In genomic region chr10:33310853-33311252, GRCh38 we compare ENCODE assay signal across 26 cellular contexts. TPM values are rescaled to one million over a fixed set of nuclear protein-coding genes. Genes with fewer than 3 reads are reported as not detected.
A peak's percentile ranks its signal among the peaks of the same experiment; 100 is the strongest.
DNase-seq lines count a peak whose midpoint lies in the region; ATAC-seq and TF ChIP-seq lines count a peak whose summit lies in the region.
"Had no signal": no experiment of that assay in that cellular context is flagged by ENCODE, and none has a peak within 500 bp of the region (broad histone marks: within the 10 kb centered on the region; RNA-seq: fewer than 3 reads in every experiment).

No MANE protein-coding gene starts in this region.

- no peaks in the 10 kb centered on the region for H3K9me3 Mint-ChIP-seq in endothelial cell (ENCODE audit: unreplicated experiment)
- H3K9me3 Mint-ChIP-seq: HFFc6 had no signal

- H3K9ac ChIP-seq in trophoblast cell (ENCODE audit: low read length), result no peak overlapping the region
- H3K9ac ChIP-seq: BLaER1, GM23248, KMS-11 had no signal

- no peak overlapping the region for H2BK120ac ChIP-seq in trophoblast cell (ENCODE audit: insufficient read depth, low read length, poor library complexity)

- H3K4me1 Mint-ChIP-seq in endothelial cell (ENCODE audit: unreplicated experiment), result peaks cover 60% of the 10 kb centered on the region
- H3K4me1 Mint-ChIP-seq: CD4-positive, CD25-positive, alpha-beta regulatory T cell; IgD-negative memory B cell had no signal

- intact Hi-C loops in heart right ventricle (cut with DNase I), result loop anchor here in 1 of 10 donors (10.0 kb wide), 1 partner anchor 116 kb away; no protein-coding TSS in a partner anchor
- intact Hi-C loops in Right ventricle myocardium inferior (cut with DNase I), result no loop called here

- no peak overlapping the region for H4K12ac ChIP-seq in trophoblast cell (ENCODE audit: low read depth, low read length)

- H4K8ac ChIP-seq in trophoblast cell (ENCODE audit: low read depth, low read length), result no peak overlapping the region

- no peak overlapping the region for H3K4me2 ChIP-seq in trophoblast cell (ENCODE audit: low read length)
- H3K4me2 ChIP-seq: BLaER1, KMS-11 had no signal

- H3K18ac ChIP-seq in trophoblast cell (ENCODE audit: low read length), result no peak overlapping the region

- no peak for TF ChIP-seq POLR2A in GM18505 (IDR thresholded peaks at IDR 0.05; ENCODE audit: borderline replicate concordance, extremely low read depth, insufficient read depth, insufficient read length)

- H2AFZ ChIP-seq in trophoblast cell (ENCODE audit: insufficient read depth, low read length, poor library complexity), result no peak overlapping the region
- H2AFZ ChIP-seq: GM23248 had no signal

- H3K27ac Mint-ChIP-seq in endothelial cell (ENCODE audit: unreplicated experiment), result peak overlapping the region; percentile 42
- H3K27ac Mint-ChIP-seq: CD4-positive, CD25-positive, alpha-beta regulatory T cell; HFFc6; IgD-negative memory B cell had no signal

- no peaks in the 10 kb centered on the region for H3K27me3 ChIP-seq in heart right ventricle
- no peaks in the 10 kb centered on the region for H3K27me3 ChIP-seq in trophoblast cell (ENCODE audit: insufficient read depth, low read length)
- H3K27me3 ChIP-seq: BLaER1, Peyer's patch had no signal

- H3K4ac ChIP-seq in trophoblast cell (ENCODE audit: low read depth, low read length), result peak overlapping the region; percentile 37

- peak in 4 of 8 donors; percentile 21 to 67 (median 48) for ATAC-seq in heart right ventricle
- no peak for ATAC-seq in Right ventricle myocardium inferior
- no peak for ATAC-seq in GM18505 (IDR thresholded peaks at IDR 0.05; ENCODE audit: unreplicated experiment)
- ATAC-seq in HG03571 (IDR thresholded peaks at IDR 0.05; ENCODE audit: unreplicated experiment), result no peak
- ATAC-seq: SK-N-SH treated with all-trans-retinoic acid at 6 μM for 48 hours had no signal

- H3K27ac ChIP-seq in heart right ventricle (peak overlapping the region in 8 of 10 donors; percentile 21 to 99 (median 52)), trophoblast cell (ENCODE audit: low read depth, low read length) (no peak overlapping the region)
- H3K27ac ChIP-seq: BLaER1, GM23248, HL-60, KMS-11, Peyer's patch had no signal

- H2BK12ac ChIP-seq in trophoblast cell (ENCODE audit: low read length), result no peak overlapping the region

- TF ChIP-seq CTCF in heart right ventricle (IDR thresholded peaks at IDR 0.05), result no peak
- no peak for TF ChIP-seq CTCF in endothelial cell (IDR thresholded peaks at IDR 0.05; ENCODE audit: unreplicated experiment)

- peaks cover 9% of the 10 kb centered on the region for H3K27me3 Mint-ChIP-seq in endothelial cell (ENCODE audit: unreplicated experiment)

- no peaks in the 10 kb centered on the region for H3K79me1 ChIP-seq in trophoblast cell (ENCODE audit: low read length)

- peaks cover 2% of the 10 kb centered on the region for H3K79me2 ChIP-seq in trophoblast cell (ENCODE audit: control insufficient read depth, insufficient read depth, low read length, poor library complexity)

- no peak overlapping the region for H4K91ac ChIP-seq in trophoblast cell (ENCODE audit: low read depth, low read length)

- H3K23ac ChIP-seq in trophoblast cell (ENCODE audit: low read length), result no peak overlapping the region

- H3K36me3 ChIP-seq in heart right ventricle, result peaks cover 0 to 70% (median 0%) of the 10 kb centered on the region in 9 donors
- H3K36me3 ChIP-seq in trophoblast cell (ENCODE audit: control insufficient read depth in 1 of 2, insufficient read depth in 2 of 2, low read length in 2 of 2), result peaks cover 5 to 7% of the 10 kb centered on the region in 2 experiments
- H3K36me3 ChIP-seq: BLaER1, Peyer's patch had no signal

- H2BK5ac ChIP-seq in trophoblast cell (ENCODE audit: low read depth, low read length, poor library complexity), result no peak overlapping the region

- H2AK5ac ChIP-seq in trophoblast cell (ENCODE audit: low read length), result no peak overlapping the region

- H3K9me3 ChIP-seq in heart right ventricle (peaks cover 0 to 11% (median 0%) of the 10 kb centered on the region in 11 donors), trophoblast cell (ENCODE audit: insufficient read depth, low read depth, low read length) (peaks cover 1% of the 10 kb centered on the region)
- H3K9me3 ChIP-seq: Peyer's patch had no signal

- peak overlapping the region; percentile 21 for H3K14ac ChIP-seq in trophoblast cell (ENCODE audit: low read length)

- H3K36me3 Mint-ChIP-seq in endothelial cell (ENCODE audit: low read depth, unreplicated experiment), result peaks cover 66% of the 10 kb centered on the region
- H3K36me3 Mint-ChIP-seq: CD4-positive, CD25-positive, alpha-beta regulatory T cell had no signal

- H3K4me1 ChIP-seq in heart right ventricle (peaks cover 23 to 90% (median 73%) of the 10 kb centered on the region in 9 donors), trophoblast cell (ENCODE audit: control insufficient read depth in 1 of 2, insufficient read depth in 2 of 2, low read length in 2 of 2) (no peaks in the 10 kb centered on the region)
- H3K4me1 ChIP-seq: Peyer's patch had no signal

- H3K4me3 Mint-ChIP-seq in endothelial cell (ENCODE audit: unreplicated experiment), result peak overlapping the region; percentile 59
- H3K4me3 Mint-ChIP-seq: CD4-positive, CD25-positive, alpha-beta regulatory T cell; HFFc6; IgD-negative memory B cell had no signal

- H3K4me3 ChIP-seq in heart right ventricle (no peak overlapping the region), trophoblast cell (ENCODE audit: low read depth, low read length) (no peak overlapping the region)
- H3K4me3 ChIP-seq: BLaER1, GM23248, Peyer's patch had no signal

- WGBS in heart right ventricle, 2 donors, result 35 to 52% methylated on average over 4 of the region's 4 CpGs
- no CpG with 5 or more reads among the region's 4 CpGs for WGBS in trophoblast cell (ENCODE audit: extremely low coverage, insufficient coverage, insufficient read length)

- DNase-seq in heart right ventricle (no peak), Right ventricle myocardium inferior (ENCODE audit: missing footprints) (no peak), endothelial cell (ENCODE audit: low spot score) (no peak), trophoblast cell (no peak), SK-N-DZ (ENCODE audit: low spot score) (no peak)
- DNase-seq: CD4-positive, CD25-positive, alpha-beta regulatory T cell; COR-L47; GM23248; H7; HFFc6; NCI-H1048; NCI-H1417; NCI-H1694 treated with DMSO at 0.1 percent for 48 hours; NCI-H2081; NCI-H2227 treated with DMSO at 0.1 percent for 48 hours; NCI-H510A; NCI-H69; Peyer's patch had no signal

RNA-seq across cellular contexts. Expression of gene NRP1, which starts 23.6 kb away (rescaled TPM):
- 100 to 1,000 TPM; 132 to 229 (median 167) TPM for total RNA-seq in heart right ventricle
- 10 to 100 TPM; 45.3 to 56.0 TPM for polyA plus RNA-seq in heart right ventricle
- total RNA-seq in Right ventricle myocardium inferior, result 175 TPM
- total RNA-seq in endothelial cell (ENCODE audit: unreplicated experiment), result 486 TPM
- 79.2 and 81.6 TPM in 2 replicates for polyA plus RNA-seq in trophoblast cell (2013)
- 32.4 and 36.6 TPM in 2 replicates for polyA plus RNA-seq in SK-N-DZ (2014; cell fraction: cytosol; rRNA removed)
- 28.2 and 32.6 TPM in 2 replicates for polyA plus RNA-seq in SK-N-DZ (2014; cell fraction: nucleus; rRNA removed)
- total RNA-seq: CD4-positive, CD25-positive, alpha-beta regulatory T cell; OCI-LY7 had no signal
- polyA plus RNA-seq: IgD-negative memory B cell had no signal
